8 cellular contexts compared by ENCODE assay signal in genomic region chr19:55586976-55587668, GRCh38. TPM values are rescaled to one million over a fixed set of nuclear protein-coding genes. Genes with fewer than 3 reads are reported as not detected.
A peak's percentile ranks its signal among the peaks of the same experiment; 100 is the strongest.
DNase-seq lines count a peak whose midpoint lies in the region; ATAC-seq, FAIRE-seq and TF ChIP-seq lines count a peak whose summit lies in the region.

No MANE protein-coding gene starts in this region.

- no peak; a peak in 1 of 5 replicates for TF ChIP-seq RAD21 in A549 (conservative IDR thresholded peaks at IDR 0.05 in 1 of 2, IDR thresholded peaks at IDR 0.05 in 1 of 2)

- ATAC-seq in A549 = peak; percentile 86 to 88
- peak; percentile 85 for ATAC-seq in GM19023 (IDR thresholded peaks at IDR 0.05; ENCODE audit: unreplicated experiment)
- peak; percentile 73 for ATAC-seq in HG03457 (IDR thresholded peaks at IDR 0.05; ENCODE audit: unreplicated experiment)
- peak; percentile 89 for ATAC-seq in left lung

- H3K36me3 Mint-ChIP-seq in dendritic cell treated with granulocyte-macrophage colony-stimulating factor and Interleukin-4, amounts not matched to agents 40 ng/mL and 50 ng/mL, for 4 days (ENCODE audit: low read depth) = peaks cover 7% of the 10 kb centered on the region

- POLR2A ChIA-PET in A549 (lab: Yijun Ruan, JAX) = interaction anchor here (0.6 to 2.4 kb wide), 6 partner anchors 12 to 462 kb away, joined by 3 to 23 read pairs (median 5); partner anchors contain the start of genes FIZ1, KMT5C, ZNF524 and ZNF865

- H3K4me1 ChIP-seq in A549 (peaks cover 22% of the 10 kb centered on the region), left lung (peaks cover 5 to 23% of the 10 kb centered on the region in 2 donors)

- FAIRE-seq in A549 (lab: Jason Lieb, UNC) = peak; percentile 97

- H3K9me3 ChIP-seq in A549 (no peaks in the 10 kb centered on the region), left lung (no peaks in the 10 kb centered on the region)

- intact Hi-C loops in dendritic cell treated with granulocyte-macrophage colony-stimulating factor and Interleukin-4, amounts not matched to agents 40 ng/mL and 50 ng/mL, for 4 days (cut with micrococcal nuclease) = no loop called here
- intact Hi-C loops in left lung (cut with DNase I) = no loop called here

- CTCF ChIA-PET in A549 (lab: Yijun Ruan, JAX) = interaction anchor here (0.8 to 3.7 kb wide), 13 partner anchors 9 to 120 kb away, joined by 3 to 17 read pairs (median 7); partner anchors contain the start of gene ZNF865

- H3K4me1 Mint-ChIP-seq in dendritic cell treated with granulocyte-macrophage colony-stimulating factor and Interleukin-4, amounts not matched to agents 40 ng/mL and 50 ng/mL, for 4 days (ENCODE audit: low read depth) = peaks cover 30% of the 10 kb centered on the region

- peak overlapping the region; percentile 67 for H3K4me3 Mint-ChIP-seq in dendritic cell treated with granulocyte-macrophage colony-stimulating factor and Interleukin-4, amounts not matched to agents 40 ng/mL and 50 ng/mL, for 4 days

- H3K36me3 ChIP-seq in left lung = peaks cover 0 to 4% of the 10 kb centered on the region in 2 donors

- TF ChIP-seq EP300 in A549 (IDR thresholded peaks at IDR 0.05) = no peak

- peak overlapping the region; percentile 79 for H3K4me2 ChIP-seq in A549

- no peak overlapping the region for H3K27ac Mint-ChIP-seq in dendritic cell treated with granulocyte-macrophage colony-stimulating factor and Interleukin-4, amounts not matched to agents 40 ng/mL and 50 ng/mL, for 4 days

- H3K27ac ChIP-seq in A549 (peak overlapping the region; percentile 53 to 79), left lung (peak overlapping the region; percentile 20 to 48)

- peak overlapping the region; percentile 43 for H3K4me3 ChIP-seq in A549
- H3K4me3 ChIP-seq in left lung = peak overlapping the region; percentile 27 to 34

- TF ChIP-seq POLR2A in A549 (IDR thresholded peaks at IDR 0.05; ENCODE audit: low read length) = no peak

- peaks cover 36% of the 10 kb centered on the region for H3K27me3 Mint-ChIP-seq in dendritic cell treated with granulocyte-macrophage colony-stimulating factor and Interleukin-4, amounts not matched to agents 40 ng/mL and 50 ng/mL, for 4 days

- peaks cover 0 to 29% of the 10 kb centered on the region in 2 donors for H3K27me3 ChIP-seq in left lung

- 2% methylated on average over 39 of the region's 40 CpGs for whole genome bisulfite sequencing in A549 (ENCODE audit: missing lambda C conversion rate)

- DNase-seq in A549 (ENCODE audit: low read depth in 1 of 2, low spot score in 1 of 2) = peak; percentile 97 to 98
- peak; percentile 96 to 99 for DNase-seq in NCI-H526 (lab: John Stamatoyannopoulos, UW)
- peak; percentile 77 to 92 for DNase-seq in activated CD4-positive, alpha-beta T cell treated with anti-CD3 and anti-CD28 coated beads, Interleukin-2, amount 50 U/mL, for 24 hours (ENCODE audit: low read depth in 1 of 2, low spot score in 1 of 2)
- DNase-seq in left lung = peak; percentile 95 to 97
- DNase-seq in stimulated activated CD4-positive, alpha-beta T cell treated with anti-CD3 and anti-CD28 coated beads, Interleukin-2, amount 100 ng/mL, for 24 hours = peak; percentile 94 to 97

- H3K9me3 Mint-ChIP-seq in dendritic cell treated with granulocyte-macrophage colony-stimulating factor and Interleukin-4, amounts not matched to agents 40 ng/mL and 50 ng/mL, for 4 days = no peaks in the 10 kb centered on the region

- TF ChIP-seq CTCF in A549 (IDR thresholded peaks at IDR 0.05) (no peak), left lung (IDR thresholded peaks at IDR 0.05) (no peak)

TF ChIP-seq in A549, 52 proteins besides CTCF, POLR2A, EP300 and RAD21:
- peak; percentile 72; the same call in 1 of the 2 replicates for TF ChIP-seq RFX5 (IDR thresholded peaks at IDR 0.05)
- peak; percentile 67 for TF ChIP-seq REST (IDR thresholded peaks at IDR 0.05)
- TF ChIP-seq CHD4 (IDR thresholded peaks at IDR 0.05; ENCODE audit: borderline replicate concordance) = peak; percentile 84
- TF ChIP-seq GATA3 (IDR thresholded peaks at IDR 0.05; ENCODE audit: borderline replicate concordance) = 0 out of 2 replicates have a peak, but pooled peaks have one; percentile 26
- no peak for TF ChIP-seq JUNB (IDR thresholded peaks at IDR 0.05)
- TF ChIP-seq CHD2 (IDR thresholded peaks at IDR 0.05; ENCODE audit: low read length, partially characterized antibody) = peak; percentile 80
- TF ChIP-seq KDM1A (IDR thresholded peaks at IDR 0.05; ENCODE audit: low read depth) = peak; percentile 91
- TF ChIP-seq FOSL2 (IDR thresholded peaks at IDR 0.05) = no peak
- 0 out of 2 replicates have a peak, but pooled peaks have one; percentile 7 for TF ChIP-seq FOSL2 (CRISPR knock-in tag; IDR thresholded peaks at IDR 0.05)
- no peak for TF ChIP-seq RARB (CRISPR knock-in tag; IDR thresholded peaks at IDR 0.05)
- peak; percentile 75 for TF ChIP-seq HDAC2 (IDR thresholded peaks at IDR 0.05)
- TF ChIP-seq E2F6 (IDR thresholded peaks at IDR 0.05; ENCODE audit: borderline replicate concordance, low read depth) = peak; percentile 58; the same call in 1 of the 2 replicates
- peak; percentile 63 for TF ChIP-seq MAX (IDR thresholded peaks at IDR 0.05)
- no peak for TF ChIP-seq ZFP36 (IDR thresholded peaks at IDR 0.05; ENCODE audit: borderline replicate concordance, partially characterized antibody)
TF ChIP-seq in A549: peak in this region for 10.

RNA-seq across cellular contexts. Expression of gene ZNF579, which starts 6.5 kb away (rescaled TPM):
- polyA plus RNA-seq in A549 (2011; rRNA removed) (4.2 and 6.5 TPM in 2 replicates), A549 (2017; fragmentation: RNase III; extraction: RNeasy Plus Mini Kit Qiagen cat#74134 plus additional on column Dnase treatment) (16.2 to 17.0 TPM (median 16.2 TPM) in 3 replicates)
- 12.2 and 16.1 TPM in 2 replicates for polyA plus RNA-seq in A549 (2012; cell fraction: cytosol; rRNA removed)
- polyA plus RNA-seq in A549 (2012; cell fraction: nucleus; rRNA removed) = 45.5 and 51.1 TPM in 2 replicates
- 11.4 and 12.8 TPM in 2 replicates for polyA minus RNA-seq in A549 (2011; rRNA and poly(A)+ RNA removed)
- 10 to 100 TPM; 12.8 to 14.7 TPM for total RNA-seq in left lung

RNA-seq across cellular contexts. Expression of gene FIZ1, which starts 12.2 kb away (rescaled TPM):
- polyA plus RNA-seq in A549 (2011; rRNA removed) (10.3 and 10.4 TPM in 2 replicates), A549 (2017; fragmentation: RNase III; extraction: RNeasy Plus Mini Kit Qiagen cat#74134 plus additional on column Dnase treatment) (15.7 to 18.0 TPM (median 16.9 TPM) in 3 replicates)
- 11.8 and 16.0 TPM in 2 replicates for polyA plus RNA-seq in A549 (2012; cell fraction: cytosol; rRNA removed)
- 20.4 and 23.1 TPM in 2 replicates for polyA plus RNA-seq in A549 (2012; cell fraction: nucleus; rRNA removed)
- 7.9 and 10.2 TPM in 2 replicates for polyA minus RNA-seq in A549 (2011; rRNA and poly(A)+ RNA removed)
- 10 to 100 TPM; 11.0 to 14.4 TPM for total RNA-seq in left lung

RNA-seq across cellular contexts. Expression of gene ZNF524, which starts 13.0 kb away (rescaled TPM):
- polyA plus RNA-seq in A549 (2011; rRNA removed) (5.0 and 6.4 TPM in 2 replicates), A549 (2017; fragmentation: RNase III; extraction: RNeasy Plus Mini Kit Qiagen cat#74134 plus additional on column Dnase treatment) (9.3 to 9.7 TPM (median 9.7 TPM) in 3 replicates)
- polyA plus RNA-seq in A549 (2012; cell fraction: cytosol; rRNA removed) = 13.9 and 21.7 TPM in 2 replicates
- polyA plus RNA-seq in A549 (2012; cell fraction: nucleus; rRNA removed) = 13.3 and 22.6 TPM in 2 replicates
- polyA minus RNA-seq in A549 (2011; rRNA and poly(A)+ RNA removed) = 2.1 and 2.5 TPM in 2 replicates
- 10 to 100 TPM; 22.3 to 22.4 TPM for total RNA-seq in left lung

RNA-seq across cellular contexts. Expression of gene ZNF865, which starts 18.3 kb away (rescaled TPM):
- 2.1 and 2.2 TPM in 2 replicates for polyA plus RNA-seq in A549 (2011; rRNA removed)
- polyA plus RNA-seq in A549 (2012; cell fraction: cytosol; rRNA removed) = 6.3 and 10.9 TPM in 2 replicates
- polyA plus RNA-seq in A549 (2012; cell fraction: nucleus; rRNA removed) = 13.0 and 22.4 TPM in 2 replicates
- 7.1 to 7.9 TPM (median 7.8 TPM) in 3 replicates for polyA plus RNA-seq in A549 (2017; fragmentation: RNase III; extraction: RNeasy Plus Mini Kit Qiagen cat#74134 plus additional on column Dnase treatment)
- polyA minus RNA-seq in A549 (2011; rRNA and poly(A)+ RNA removed) = 2.1 and 2.5 TPM in 2 replicates
- 10 to 100 TPM; 13.7 to 16.1 TPM for total RNA-seq in left lung

RNA-seq across cellular contexts. Expression of gene ZNF784, which starts 37.2 kb away (rescaled TPM):
- 3.5 and 4.1 TPM in 2 replicates for polyA plus RNA-seq in A549 (2011; rRNA removed)
- polyA plus RNA-seq in A549 (2012; cell fraction: cytosol; rRNA removed) = 5.1 and 7.2 TPM in 2 replicates
- 12.3 and 14.7 TPM in 2 replicates for polyA plus RNA-seq in A549 (2012; cell fraction: nucleus; rRNA removed)
- polyA plus RNA-seq in A549 (2017; fragmentation: RNase III; extraction: RNeasy Plus Mini Kit Qiagen cat#74134 plus additional on column Dnase treatment) = 6.0 to 7.1 TPM (median 6.6 TPM) in 3 replicates
- 5.4 and 5.5 TPM in 2 replicates for polyA minus RNA-seq in A549 (2011; rRNA and poly(A)+ RNA removed)
- 1 to 10 TPM; 6.0 to 8.0 TPM for total RNA-seq in left lung

Comparison
In these comparisons a context has a peak if more than half of its experiments do, and no peak if none do; other contexts are left out.
1. Peak in every context shown above with its lines: DNase-seq, ATAC-seq, H3K4me3 ChIP-seq and H3K27ac ChIP-seq.